ENCODE assay signal across 22 cellular contexts in the genomic region with DNA sequence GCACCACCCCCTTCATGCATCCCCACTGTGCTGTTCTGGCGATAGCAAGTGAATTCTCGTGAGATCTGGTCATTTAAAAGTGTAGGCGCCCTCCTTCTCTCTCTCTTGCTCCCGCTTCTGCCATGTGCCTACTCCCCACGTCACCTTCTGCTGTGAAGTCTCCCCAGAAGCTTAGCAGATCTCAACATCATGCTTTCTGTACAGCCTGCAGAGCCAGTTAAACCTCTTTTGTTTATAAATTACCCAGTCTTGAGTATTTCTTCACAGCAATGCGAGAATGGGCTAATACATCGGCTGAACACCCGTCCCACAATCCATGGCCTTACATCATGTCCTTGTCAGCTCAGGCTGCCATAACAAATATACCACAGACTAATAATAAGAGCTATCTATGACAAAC.
"Had no signal": no experiment of that assay in that cellular context is flagged by ENCODE, and none has a peak within 500 bp of the region (broad histone marks: within the 10 kb centered on the region; RNA-seq: fewer than 3 reads in every experiment).

No MANE protein-coding gene starts in this region.

- H3K4me1 ChIP-seq: colonic mucosa, esophagus squamous epithelium, gastrocnemius medialis, heart right ventricle, lower lobe of right lung had no signal

- ATAC-seq: effector memory CD8-positive, alpha-beta T cell; esophagus mucosa; gastrocnemius medialis; heart right ventricle; left colon; left lobe of liver; left ventricle myocardium superior had no signal

- H3K9me3 ChIP-seq: colonic mucosa, esophagus squamous epithelium, gastrocnemius medialis, lower lobe of right lung had no signal

- H3K27me3 ChIP-seq: colonic mucosa, esophagus squamous epithelium, gastrocnemius medialis had no signal

- H3K4me3 ChIP-seq: colonic mucosa, esophagus squamous epithelium, gastrocnemius medialis, heart right ventricle, lower lobe of right lung had no signal

- H3K36me3 ChIP-seq: colonic mucosa, esophagus squamous epithelium, gastrocnemius medialis, heart right ventricle, lower lobe of right lung had no signal

- H3K27ac ChIP-seq: colonic mucosa, epithelial cell of prostate, esophagus squamous epithelium, gastrocnemius medialis, heart right ventricle, lower lobe of right lung had no signal

- DNase-seq: cerebellar nuclear complex; colonic mucosa; cortex of kidney; effector CD8-positive, alpha-beta T cell; effector memory CD8-positive, alpha-beta T cell; erythroblast; esophagus squamous epithelium; foreskin fibroblast; foreskin melanocyte; gastrocnemius medialis; glutamatergic neuron; head of caudate nucleus; heart right ventricle; hippocampal formation; left colon; left ventricle myocardium superior; lower lobe of right lung; midbrain; naive B cell had no signal
